In the genomic region with DNA sequence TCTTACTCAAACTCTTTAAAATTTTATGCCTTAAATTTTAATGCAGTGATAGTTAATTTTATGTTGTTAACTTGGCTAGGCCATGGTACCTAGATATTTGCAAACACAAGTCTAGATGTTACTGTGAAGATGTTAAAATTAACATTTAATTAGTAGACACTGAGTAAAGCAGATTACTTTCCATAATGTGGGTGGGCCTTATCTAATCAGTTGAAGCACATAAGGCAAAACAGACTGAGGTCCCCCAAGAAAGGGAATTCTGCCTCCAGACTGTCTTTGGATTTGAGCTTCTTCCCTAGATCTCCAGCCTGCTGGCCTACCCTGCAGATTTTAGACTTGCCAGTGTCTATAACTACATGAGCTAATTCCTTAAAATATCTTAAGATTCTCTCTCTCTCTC, we compare ENCODE assay signal across 26 cellular contexts.
"Had no signal": no experiment of that assay in that cellular context is flagged by ENCODE, and none has a peak within 500 bp of the region (broad histone marks: within the 10 kb centered on the region; RNA-seq: fewer than 3 reads in every experiment).

No MANE protein-coding gene starts in this region.

- H3K9me3 ChIP-seq: stomach, suprapubic skin, testis, thoracic aorta, thyroid gland, tibial artery, tibial nerve, transverse colon, upper lobe of left lung, upper lobe of right lung, uterus, vagina had no signal

- H3K27ac ChIP-seq: stomach, suprapubic skin, testis, thoracic aorta, thyroid gland, tibial artery, tibial nerve, transverse colon, upper lobe of left lung, upper lobe of right lung, uterus, vagina had no signal

- H3K4me1 ChIP-seq: stomach, suprapubic skin, testis, thyroid gland, tibial artery, tibial nerve, upper lobe of left lung, upper lobe of right lung, uterus, vagina had no signal

- H3K27me3 ChIP-seq: stomach, suprapubic skin, testis, thyroid gland, tibial artery, tibial nerve, upper lobe of left lung, upper lobe of right lung, uterus, vagina had no signal

- FAIRE-seq: urothelium cell line had no signal

- DNase-seq: stimulated activated CD4-positive, alpha-beta T cell treated with anti-CD3 and anti-CD28 coated beads, Interleukin-2, amount 100 ng/mL, for 48 hours; stimulated activated CD4-positive, alpha-beta T cell treated with anti-CD3 and anti-CD28 coated beads, Interleukin-4, amount 100 ng/mL, for 1 hour; stimulated activated CD4-positive, alpha-beta T cell treated with anti-CD3 and anti-CD28 coated beads, Interleukin-4, amount 100 ng/mL, for 24 hours; stimulated activated CD4-positive, alpha-beta T cell treated with anti-CD3 and anti-CD28 coated beads, Interleukin-4, amount 100 ng/mL, for 4 hours; stimulated activated CD8-positive, alpha-beta memory T cell treated with anti-CD3 and anti-CD28 coated beads, Interleukin-4, amount 100 ng/mL, for 48 hours; stimulated activated naive B cell treated with anti-CD40 and anti-IgM and Interleukin-4, amounts not matched to agents 10 μg/mL and 1 μg/mL and 100 μg/mL, for 72 hours; stimulated activated naive CD4-positive, alpha-beta T cell; stimulated activated naive CD4-positive, alpha-beta T cell treated with Interleukin-2 at 50 U/mL for 16 hours; stimulated activated naive CD8-positive, alpha-beta T cell treated with anti-CD3 and anti-CD28 coated beads, Interleukin-15, amount 100 ng/mL, for 72 hours; stimulated activated naive CD8-positive, alpha-beta T cell treated with anti-CD3 and anti-CD28 coated beads, Interleukin-15, Interleukin-2, amounts not matched to agents 100 U/mL and 50 U/mL, for 24 hours; stomach; substantia nigra; testis; thyroid gland; tibial artery; transverse colon; upper lobe of left lung; upper lobe of right lung; uterus had no signal

- ATAC-seq: stimulated activated effector memory CD8-positive, alpha-beta T cell treated with anti-CD3 and anti-CD28 coated beads, Interleukin-12 subunit alpha, Interleukin-12 subunit beta, amount 100 ng/mL, for 72 hours; stimulated activated memory B cell treated with anti-CD40 and anti-IgM and Interleukin-4, amounts not matched to agents 10 μg/mL and 1 μg/mL and 100 μg/mL, for 72 hours; stimulated activated naive CD8-positive, alpha-beta T cell treated with anti-CD3 and anti-CD28 coated beads, Interleukin-15, amount 100 ng/mL, for 72 hours; stimulated activated naive CD8-positive, alpha-beta T cell treated with anti-CD3 and anti-CD28 coated beads, Interleukin-15, Interleukin-2, amounts not matched to agents 100 U/mL and 50 U/mL, for 24 hours; upper lobe of right lung had no signal

- H3K4me3 ChIP-seq: stomach, suprapubic skin, testis, thoracic aorta, thyroid gland, tibial artery, tibial nerve, transverse colon, upper lobe of left lung, upper lobe of right lung, uterus, vagina had no signal

- H3K36me3 ChIP-seq: stomach, suprapubic skin, thoracic aorta, thyroid gland, tibial artery, tibial nerve, transverse colon, upper lobe of left lung, upper lobe of right lung, uterus, vagina had no signal
